ENCODE assay signal across 9 cellular contexts in the genomic region with DNA sequence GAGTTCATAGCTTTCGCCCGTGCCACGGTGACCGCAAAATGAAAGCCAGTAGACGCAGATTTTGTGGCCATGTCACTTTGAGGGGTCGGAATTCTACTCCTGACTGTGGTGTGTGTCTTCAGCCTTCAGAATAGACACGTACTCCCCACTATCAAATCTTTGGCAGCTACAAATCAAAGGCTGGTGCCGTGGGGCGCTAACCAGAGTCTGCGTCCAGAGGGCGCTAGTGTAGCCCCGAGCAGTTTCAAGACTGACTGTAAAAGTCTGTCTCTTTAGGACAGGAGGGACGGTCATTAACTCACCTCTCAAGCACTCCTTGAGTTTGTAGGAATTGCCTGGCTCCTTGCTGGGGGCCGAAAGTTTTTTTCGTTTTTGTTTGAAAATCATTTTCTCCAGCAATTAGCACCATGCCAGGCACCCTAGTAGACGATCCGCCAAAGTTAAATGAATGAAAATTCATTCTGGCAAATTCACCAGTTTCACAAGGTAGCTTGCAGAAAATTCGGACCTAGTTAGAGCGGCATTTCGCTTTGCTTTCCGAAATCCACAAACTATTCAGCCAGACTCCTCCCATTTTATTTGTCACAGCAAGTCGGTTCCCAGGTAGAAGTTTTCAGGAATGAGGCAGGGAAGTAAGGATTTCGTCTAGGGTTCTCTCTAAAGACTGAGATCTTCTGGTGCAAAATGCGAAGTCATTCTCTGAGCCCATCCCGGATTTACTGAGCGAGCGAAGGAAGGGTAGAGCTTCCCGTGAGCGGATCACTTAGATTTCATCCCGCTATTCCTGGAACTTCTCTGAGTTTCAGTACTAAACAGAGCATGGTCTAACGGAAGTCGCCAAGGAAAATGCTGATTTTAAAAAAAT. TPM values are rescaled to one million over a fixed set of nuclear protein-coding genes. Genes with fewer than 3 reads are reported as not detected.
A peak's percentile ranks its signal among the peaks of the same experiment; 100 is the strongest.
DNase-seq lines count a peak whose midpoint lies in the region; ATAC-seq and TF ChIP-seq lines count a peak whose summit lies in the region.
"Had no signal": no experiment of that assay in that cellular context is flagged by ENCODE, and none has a peak within 500 bp of the region (broad histone marks: within the 10 kb centered on the region; RNA-seq: fewer than 3 reads in every experiment).

No MANE protein-coding gene starts in this region.

- H3K4me1 Mint-ChIP-seq in Caco-2 (ENCODE audit: low read depth, unreplicated experiment) = no peaks in the 10 kb centered on the region

- H3K27ac Mint-ChIP-seq in Caco-2 (ENCODE audit: unreplicated experiment) = no peak overlapping the region

- peak overlapping the region; percentile 62 for H3K4me3 Mint-ChIP-seq in Caco-2 (ENCODE audit: unreplicated experiment)

- H3K9me3 ChIP-seq in Caco-2 = no peaks in the 10 kb centered on the region
- H3K9me3 ChIP-seq in Panc1 (ENCODE audit: control insufficient read depth, insufficient read depth, low read depth, low read length) = no peaks in the 10 kb centered on the region
- H3K9me3 ChIP-seq in heart right ventricle = no peaks in the 10 kb centered on the region
- H3K9me3 ChIP-seq in skeletal muscle tissue (ENCODE audit: control insufficient read depth in 3 of 3, low read length in 3 of 3) = no peaks in the 10 kb centered on the region

- intact Hi-C loops in Caco-2 (cut with micrococcal nuclease; ENCODE audit: unreplicated experiment) = loop anchor here (2.0 to 10.0 kb wide), 2 partner anchors 66 to 230 kb away; no protein-coding TSS in a partner anchor
- intact Hi-C loops in Panc1 (cut with micrococcal nuclease; ENCODE audit: unreplicated experiment) = loop anchor here (2.0 to 5.0 kb wide), 3 partner anchors 32 to 97 kb away; partner anchors contain the start of gene CALCB
- intact Hi-C loops in heart right ventricle (cut with DNase I) = loop anchor here in 6 of 10 donors (5.0 to 10.0 kb wide), 2 partner anchors 97 to 100 kb away; partner anchors contain the start of gene CALCB (in 6 of the 6)

- peak overlapping the region in 1 of 3 donors; percentile 45 for H3K9ac ChIP-seq in skeletal muscle tissue (ENCODE audit: low read depth in 1 of 3, low read length in 3 of 3)

- in situ Hi-C loops in Panc1 (cut with HindIII; ENCODE audit: low pct_unique_long_range_greater_than_20kb, low sequenced_read_pairs) = no loop called here

- CTCF ChIA-PET in Caco-2 (lab: Charles Lee) (interaction anchor here (0.6 to 1.6 kb wide), 7 partner anchors 9 to 235 kb away, joined by 3 to 20 read pairs (median 3); no protein-coding TSS in a partner anchor), Panc1 (lab: Charles Lee) (interaction anchor here (1.0 to 1.4 kb wide), 3 partner anchors 31 to 100 kb away, joined by 4 to 8 read pairs (median 7); no protein-coding TSS in a partner anchor)

- H3K27me3 ChIP-seq in Caco-2 (replicated peaks; ENCODE audit: control insufficient read depth, insufficient read depth, low read length) = peaks cover 1% of the 10 kb centered on the region
- peaks cover 69% of the 10 kb centered on the region for H3K27me3 ChIP-seq in H7 (ENCODE audit: control insufficient read depth, insufficient read depth, low read length)
- peaks cover 34% of the 10 kb centered on the region for H3K27me3 ChIP-seq in Panc1 (ENCODE audit: control insufficient read depth, insufficient read depth, low read length)
- peaks cover 27 to 92% (median 83%) of the 10 kb centered on the region in 7 donors for H3K27me3 ChIP-seq in heart right ventricle
- H3K27me3 ChIP-seq in skeletal muscle tissue (ENCODE audit: control insufficient read depth in 3 of 3, insufficient read depth in 3 of 3, low read length in 3 of 3) = peaks cover 58 to 67% (median 61%) of the 10 kb centered on the region in 3 donors

- DNase-seq in Caco-2 (peak; percentile 58 to 65), H7 (peak; percentile 74), Panc1 (ENCODE audit: low read depth, low spot score) (peak; percentile 20), heart right ventricle (peak in 1 of 2 donors; percentile 26), NCI-H187 treated with DMSO at 0.1 percent for 48 hours (lab: John Stamatoyannopoulos, UW) (no peak), NCI-H1048 (lab: John Stamatoyannopoulos, UW) (no peak)
- DNase-seq in activated naive CD4-positive, alpha-beta T cell treated with Interleukin-2 at 50 U/mL for 16 hours = peak; percentile 63

- H3K4me1 ChIP-seq in Caco-2 (no peaks in the 10 kb centered on the region), Panc1 (ENCODE audit: control insufficient read depth, insufficient read depth, low read length) (peaks cover 8% of the 10 kb centered on the region; the same call in 1 of the 2 replicates), heart right ventricle (peaks cover 2 to 39% (median 26%) of the 10 kb centered on the region in 9 donors), skeletal muscle tissue (ENCODE audit: control insufficient read depth in 3 of 3, insufficient read depth in 3 of 3, low read length in 3 of 3) (peaks cover 28 to 34% (median 29%) of the 10 kb centered on the region in 3 donors)

- ATAC-seq in Panc1 (peak; percentile 79), heart right ventricle (peak in 7 of 8 donors; percentile 39 to 86 (median 67))

- H3K27ac ChIP-seq in Panc1 (ENCODE audit: low read length) (no peak overlapping the region), heart right ventricle (no peak overlapping the region), skeletal muscle tissue (ENCODE audit: low read depth, low read length) (no peak overlapping the region)

- H3K4me3 ChIP-seq in Caco-2 (ENCODE audit: low read depth, low read length) (no peak overlapping the region), H7 (ENCODE audit: insufficient read depth, low read depth, low read length) (peak overlapping the region; percentile 10; the same call in 1 of the 2 replicates), Panc1 (ENCODE audit: low read depth in 2 of 2, low read length in 2 of 2) (peak overlapping the region in 1 of 2 experiments; percentile 37; a peak in 2 of 4 replicates), heart right ventricle (peak overlapping the region in 9 of 10 donors; percentile 9 to 42 (median 35)), skeletal muscle tissue (ENCODE audit: low read length in 3 of 3) (peak overlapping the region in 2 of 3 donors; percentile 52 to 63)

- POLR2A ChIA-PET in Caco-2 (lab: Charles Lee) = no interaction called here
- POLR2A ChIA-PET in Panc1 (lab: Charles Lee) = no interaction called here

- 3% methylated on average over 32 of the region's 32 CpGs for WGBS in heart right ventricle, 2 donors

- peaks cover 22% of the 10 kb centered on the region for H3K27me3 Mint-ChIP-seq in Caco-2 (ENCODE audit: insufficient read depth, unreplicated experiment)

- H3K36me3 Mint-ChIP-seq in Caco-2 (ENCODE audit: insufficient read depth, unreplicated experiment) = no peaks in the 10 kb centered on the region

- BruUV-seq in Caco-2 (replicated peaks; lab: Mats Ljungman, UMichigan) (no TSS peak), Panc1 (replicated peaks; lab: Mats Ljungman, UMichigan) (no TSS peak)

- H3K9me3 Mint-ChIP-seq in Caco-2 (ENCODE audit: unreplicated experiment) = no peaks in the 10 kb centered on the region

- TF ChIP-seq CTCF in Caco-2 (IDR thresholded peaks at IDR 0.05; ENCODE audit: insufficient read depth in 1 of 2, low read depth in 1 of 2, low read length in 1 of 2, severe bottlenecking in 1 of 2, unreplicated experiment in 1 of 2) = peak; percentile 67 to 77
- TF ChIP-seq CTCF in Panc1 (IDR thresholded peaks at IDR 0.05) = peak; percentile 89
- peak in 8 of 9 donors; percentile 9 to 64 (median 58) for TF ChIP-seq CTCF in heart right ventricle (IDR thresholded peaks at IDR 0.05)

- no peaks in the 10 kb centered on the region for H3K36me3 ChIP-seq in Caco-2 (ENCODE audit: control insufficient read depth, insufficient read depth, low read length)
- no peaks in the 10 kb centered on the region for H3K36me3 ChIP-seq in H7 (replicated peaks; ENCODE audit: control insufficient read depth, insufficient read depth, low read length)
- no peaks in the 10 kb centered on the region for H3K36me3 ChIP-seq in Panc1 (ENCODE audit: control insufficient read depth, insufficient read depth, low read length)
- H3K36me3 ChIP-seq in heart right ventricle = no peaks in the 10 kb centered on the region
- no peaks in the 10 kb centered on the region for H3K36me3 ChIP-seq in skeletal muscle tissue (ENCODE audit: control insufficient read depth in 3 of 3, insufficient read depth in 3 of 3, low read length in 3 of 3)

RNA-seq across cellular contexts. Expression of gene CALCA, which starts 2.8 kb away (rescaled TPM):
- total RNA-seq in Caco-2 (2022) = not detected in 2 replicates
- total RNA-seq in H7 (2014; rRNA removed; shearing (Covaris generic)) = 0.76 and 1.1 TPM in 2 replicates
- not detected for total RNA-seq in Panc1 (2021; ENCODE audit: unreplicated experiment)
- polyA plus RNA-seq in Panc1 (2012; ENCODE audit: insufficient read length) = not detected
- total RNA-seq in heart right ventricle = 1 to 10 TPM in 1 of 10 donors, under 1 TPM in 3, not detected in 6; 0.34 to 9.9 (median 0.65) TPM
- 1 to 10 TPM in 1 of 2 donors, not detected in 1; 1.1 TPM for polyA plus RNA-seq in heart right ventricle
- not detected for total RNA-seq in skeletal muscle tissue
- total RNA-seq: subcutaneous adipose tissue had no signal

Comparison
In these comparisons a context has a peak if more than half of its experiments do, and no peak if none do; other contexts are left out.
1. DNase-seq: peak in Caco-2 (2 of 2), H7 (single experiment), Panc1 (single experiment) and activated naive CD4-positive, alpha-beta T cell treated with Interleukin-2 at 50 U/mL for 16 hours (single experiment); none in NCI-H187 treated with DMSO at 0.1 percent for 48 hours (single experiment) and NCI-H1048 (single experiment).
2. Peak in every context shown above with its lines, with median percentiles within 50 percentile points of each other: CTCF ChIP-seq.